23 cellular contexts compared by ENCODE assay signal in the genomic region with DNA sequence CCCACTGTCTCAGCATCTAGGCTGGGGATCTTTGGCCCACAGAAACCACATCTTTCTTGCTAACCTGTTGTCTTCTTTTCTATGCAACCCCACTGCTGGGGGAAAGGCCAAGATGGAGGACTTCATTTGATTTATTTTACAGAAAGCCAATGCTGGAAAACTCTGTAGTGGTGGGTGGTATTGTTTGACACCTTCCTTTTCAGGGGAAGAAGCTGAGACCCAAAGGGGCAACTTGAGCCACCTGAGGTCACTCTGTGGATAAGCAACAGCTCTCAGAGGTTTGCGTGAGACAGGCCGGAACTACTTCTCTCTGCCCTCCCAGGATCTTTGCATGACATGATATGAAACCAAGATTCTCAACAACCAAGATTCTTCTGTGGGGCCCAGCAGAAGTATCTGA.
DNase-seq lines count a peak whose midpoint lies in the region; ATAC-seq and TF ChIP-seq lines count a peak whose summit lies in the region.
"Had no signal": no experiment of that assay in that cellular context is flagged by ENCODE, and none has a peak within 500 bp of the region (broad histone marks: within the 10 kb centered on the region; RNA-seq: fewer than 3 reads in every experiment).

No MANE protein-coding gene starts in this region.

- no peaks in the 10 kb centered on the region for H3K36me3 Mint-ChIP-seq in activated CD4-positive, alpha-beta T cell treated with anti-CD3 and anti-CD28 coated beads for 36 hours (ENCODE audit: low read depth)
- no peaks in the 10 kb centered on the region for H3K36me3 Mint-ChIP-seq in CD4-positive, alpha-beta T cell (ENCODE audit: low read depth)
- peaks cover 39% of the 10 kb centered on the region for H3K36me3 Mint-ChIP-seq in T-helper 2 cell treated with Interferon-gamma antibody and Interleukin-4, amounts not matched to agents 5 μg/mL and 100 μg/mL, for 36 hours (ENCODE audit: low read depth)
- peaks cover 3% of the 10 kb centered on the region for H3K36me3 Mint-ChIP-seq in activated naive CD8-positive, alpha-beta T cell treated with anti-CD3 and anti-CD28 coated beads, Interleukin-2, amount 10 ng/mL, durations not matched to agents 7 days and 5 days
- H3K36me3 Mint-ChIP-seq: brain, WTC11 had no signal

- no peaks in the 10 kb centered on the region for H3K9me3 ChIP-seq in CD4-positive, alpha-beta T cell (ENCODE audit: control insufficient read depth, low read length)
- H3K9me3 ChIP-seq: BE2C, sigmoid colon, testis had no signal

- no peak for TF ChIP-seq CTCF in CD4-positive, alpha-beta T cell (IDR thresholded peaks at IDR 0.05)

- H3K4me1 Mint-ChIP-seq in activated CD4-positive, alpha-beta T cell treated with anti-CD3 and anti-CD28 coated beads for 36 hours = peaks cover 22% of the 10 kb centered on the region
- peaks cover 32% of the 10 kb centered on the region for H3K4me1 Mint-ChIP-seq in CD4-positive, alpha-beta T cell (ENCODE audit: low read depth)
- peaks cover 78% of the 10 kb centered on the region for H3K4me1 Mint-ChIP-seq in T-helper 2 cell treated with Interferon-gamma antibody and Interleukin-4, amounts not matched to agents 5 μg/mL and 100 μg/mL, for 36 hours (ENCODE audit: low read depth)
- H3K4me1 Mint-ChIP-seq in activated naive CD8-positive, alpha-beta T cell treated with anti-CD3 and anti-CD28 coated beads, Interleukin-2, amount 10 ng/mL, durations not matched to agents 7 days and 5 days = peaks cover 13% of the 10 kb centered on the region

- H3K27me3 Mint-ChIP-seq in activated CD4-positive, alpha-beta T cell treated with anti-CD3 and anti-CD28 coated beads for 36 hours = no peaks in the 10 kb centered on the region
- no peaks in the 10 kb centered on the region for H3K27me3 Mint-ChIP-seq in CD4-positive, alpha-beta T cell
- no peaks in the 10 kb centered on the region for H3K27me3 Mint-ChIP-seq in T-helper 2 cell treated with Interferon-gamma antibody and Interleukin-4, amounts not matched to agents 5 μg/mL and 100 μg/mL, for 36 hours (ENCODE audit: low read depth)
- H3K27me3 Mint-ChIP-seq in activated naive CD8-positive, alpha-beta T cell treated with anti-CD3 and anti-CD28 coated beads, Interleukin-2, amount 10 ng/mL, durations not matched to agents 7 days and 5 days = no peaks in the 10 kb centered on the region

- H3K4me3 Mint-ChIP-seq in activated CD4-positive, alpha-beta T cell treated with anti-CD3 and anti-CD28 coated beads for 36 hours = no peak overlapping the region
- no peak overlapping the region for H3K4me3 Mint-ChIP-seq in CD4-positive, alpha-beta T cell
- H3K4me3 Mint-ChIP-seq in T-helper 2 cell treated with Interferon-gamma antibody and Interleukin-4, amounts not matched to agents 5 μg/mL and 100 μg/mL, for 36 hours = peak overlapping the region; percentile 76
- peak overlapping the region; percentile 1 for H3K4me3 Mint-ChIP-seq in activated naive CD8-positive, alpha-beta T cell treated with anti-CD3 and anti-CD28 coated beads, Interleukin-2, amount 10 ng/mL, durations not matched to agents 7 days and 5 days
- H3K4me3 Mint-ChIP-seq: brain, WTC11 had no signal

- POLR2A ChIA-PET in activated CD4-positive, alpha-beta T cell treated with anti-CD3 and anti-CD28 coated beads for 36 hours (lab: Charles Lee) = no interaction called here
- POLR2A ChIA-PET in CD4-positive, alpha-beta T cell (lab: Charles Lee) = no interaction called here
- POLR2A ChIA-PET in activated naive CD8-positive, alpha-beta T cell treated with anti-CD3 and anti-CD28 coated beads, Interleukin-2, amount 10 ng/mL, durations not matched to agents 7 days and 5 days (lab: Charles Lee) = no interaction called here

- CTCF ChIA-PET in activated CD4-positive, alpha-beta T cell treated with anti-CD3 and anti-CD28 coated beads for 36 hours (lab: Charles Lee) = interaction anchor here (1.1 kb wide), 1 partner anchor 16 kb away, joined by 3 read pairs; no protein-coding TSS in a partner anchor
- CTCF ChIA-PET in CD4-positive, alpha-beta T cell (lab: Charles Lee) = no interaction called here

- intact Hi-C loops in activated CD4-positive, alpha-beta T cell treated with anti-CD3 and anti-CD28 coated beads for 36 hours (cut with DNase I, micrococcal nuclease) = no loop called here
- intact Hi-C loops in CD4-positive, alpha-beta T cell (cut with DNase I, micrococcal nuclease) = no loop called here

- no peaks in the 10 kb centered on the region for H3K27me3 ChIP-seq in CD4-positive, alpha-beta T cell (ENCODE audit: control insufficient read depth, insufficient read depth, low read length)
- H3K27me3 ChIP-seq: BE2C, foreskin keratinocyte, sigmoid colon, testis had no signal

- no peaks in the 10 kb centered on the region for H3K9me3 Mint-ChIP-seq in activated CD4-positive, alpha-beta T cell treated with anti-CD3 and anti-CD28 coated beads for 36 hours (ENCODE audit: low read depth)
- H3K9me3 Mint-ChIP-seq in CD4-positive, alpha-beta T cell = no peaks in the 10 kb centered on the region
- H3K9me3 Mint-ChIP-seq in T-helper 2 cell treated with Interferon-gamma antibody and Interleukin-4, amounts not matched to agents 5 μg/mL and 100 μg/mL, for 36 hours = peaks cover 37% of the 10 kb centered on the region
- peaks cover 3% of the 10 kb centered on the region for H3K9me3 Mint-ChIP-seq in activated naive CD8-positive, alpha-beta T cell treated with anti-CD3 and anti-CD28 coated beads, Interleukin-2, amount 10 ng/mL, durations not matched to agents 7 days and 5 days

- peak; percentile 38 for DNase-seq in activated CD4-positive, alpha-beta T cell treated with anti-CD3 and anti-CD28 coated beads for 36 hours
- DNase-seq in activated CD4-positive, alpha-beta T cell treated with anti-CD3 and anti-CD28 coated beads for 1 hour = no peak
- no peak for DNase-seq in CD4-positive, alpha-beta T cell
- DNase-seq in T-helper 2 cell treated with Interferon-gamma antibody and Interleukin-4, amounts not matched to agents 5 μg/mL and 100 μg/mL, for 36 hours (ENCODE audit: low spot score) = peak; percentile 80
- no peak for DNase-seq in activated naive CD8-positive, alpha-beta T cell treated with anti-CD3 and anti-CD28 coated beads, Interleukin-2, amount 10 ng/mL, durations not matched to agents 7 days and 5 days
- DNase-seq in COR-L47 (lab: John Stamatoyannopoulos, UW) = no peak
- DNase-seq: 8988T, activated gamma-delta T cell, BE2C, foreskin keratinocyte, hypothalamus, mammary epithelial cell, NCI-H2171, NCI-H748 treated with DMSO at 0.1 percent for 48 hours, OCI-M1, SIG-M5, sigmoid colon, testis had no signal

- peak; percentile 78 for ATAC-seq in activated CD4-positive, alpha-beta T cell treated with anti-CD3 and anti-CD28 coated beads for 36 hours
- ATAC-seq in CD4-positive, alpha-beta T cell (ENCODE audit: poor library complexity) = peak; percentile 17
- ATAC-seq in activated naive CD8-positive, alpha-beta T cell treated with anti-CD3 and anti-CD28 coated beads, Interleukin-2, amount 10 ng/mL, durations not matched to agents 7 days and 5 days (ENCODE audit: low read depth) = peak; percentile 70
- ATAC-seq in SK-N-SH treated with all-trans-retinoic acid at 6 μM for 48 hours (no peak), HG03521 (IDR thresholded peaks at IDR 0.05; ENCODE audit: unreplicated experiment) (no peak)
- ATAC-seq: foreskin keratinocyte, WTC11 had no signal

- H3K27ac Mint-ChIP-seq in activated CD4-positive, alpha-beta T cell treated with anti-CD3 and anti-CD28 coated beads for 36 hours = peak overlapping the region; percentile 90
- H3K27ac Mint-ChIP-seq in CD4-positive, alpha-beta T cell = peak overlapping the region; percentile 62
- peak overlapping the region; percentile 93 for H3K27ac Mint-ChIP-seq in T-helper 2 cell treated with Interferon-gamma antibody and Interleukin-4, amounts not matched to agents 5 μg/mL and 100 μg/mL, for 36 hours
- H3K27ac Mint-ChIP-seq in activated naive CD8-positive, alpha-beta T cell treated with anti-CD3 and anti-CD28 coated beads, Interleukin-2, amount 10 ng/mL, durations not matched to agents 7 days and 5 days = peak overlapping the region; percentile 73
- H3K27ac Mint-ChIP-seq: brain, WTC11 had no signal

- no peak overlapping the region for H3K27ac ChIP-seq in CD4-positive, alpha-beta T cell (ENCODE audit: low read depth, low read length)
- H3K27ac ChIP-seq: foreskin keratinocyte, parathyroid adenoma, sigmoid colon, testis had no signal

TF ChIP-seq in SK-N-SH treated with all-trans-retinoic acid at 6 μM for 48 hours, 23 proteins besides CTCF, POLR2A, EP300 and RAD21 (continues in another document):
- no peak for TF ChIP-seq ZNF565 (CRISPR knock-in tag; conservative IDR thresholded peaks at IDR 0.05; ENCODE audit: low read depth)
- TF ChIP-seq ISL1 (CRISPR knock-in tag; IDR thresholded peaks at IDR 0.05) = no peak
- no peak for TF ChIP-seq ARNTL (CRISPR knock-in tag; IDR thresholded peaks at IDR 0.05; ENCODE audit: borderline replicate concordance, low read depth)
- TF ChIP-seq ZC3H10 (CRISPR knock-in tag; IDR thresholded peaks at IDR 0.05) = no peak
- TF ChIP-seq, protein P1, sequence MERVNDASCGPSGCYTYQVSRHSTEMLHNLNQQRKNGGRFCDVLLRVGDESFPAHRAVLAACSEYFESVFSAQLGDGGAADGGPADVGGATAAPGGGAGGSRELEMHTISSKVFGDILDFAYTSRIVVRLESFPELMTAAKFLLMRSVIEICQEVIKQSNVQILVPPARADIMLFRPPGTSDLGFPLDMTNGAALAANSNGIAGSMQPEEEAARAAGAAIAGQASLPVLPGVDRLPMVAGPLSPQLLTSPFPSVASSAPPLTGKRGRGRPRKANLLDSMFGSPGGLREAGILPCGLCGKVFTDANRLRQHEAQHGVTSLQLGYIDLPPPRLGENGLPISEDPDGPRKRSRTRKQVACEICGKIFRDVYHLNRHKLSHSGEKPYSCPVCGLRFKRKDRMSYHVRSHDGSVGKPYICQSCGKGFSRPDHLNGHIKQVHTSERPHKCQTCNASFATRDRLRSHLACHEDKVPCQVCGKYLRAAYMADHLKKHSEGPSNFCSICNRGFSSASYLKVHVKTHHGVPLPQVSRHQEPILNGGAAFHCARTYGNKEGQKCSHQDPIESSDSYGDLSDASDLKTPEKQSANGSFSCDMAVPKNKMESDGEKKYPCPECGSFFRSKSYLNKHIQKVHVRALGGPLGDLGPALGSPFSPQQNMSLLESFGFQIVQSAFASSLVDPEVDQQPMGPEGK (CRISPR knock-in tag; IDR thresholded peaks at IDR 0.05; ENCODE audit: borderline replicate concordance) = no peak
- no peak for TF ChIP-seq ZNF8 (CRISPR knock-in tag; IDR thresholded peaks at IDR 0.05)
- no peak for TF ChIP-seq ESRRG (CRISPR knock-in tag; IDR thresholded peaks at IDR 0.05)

Comparison
In these comparisons a context has a peak if more than half of its experiments do, and no peak if none do; other contexts are left out.
1. DNase-seq: peak in activated CD4-positive, alpha-beta T cell treated with anti-CD3 and anti-CD28 coated beads for 36 hours (single experiment) and T-helper 2 cell treated with Interferon-gamma antibody and Interleukin-4, amounts not matched to agents 5 μg/mL and 100 μg/mL, for 36 hours (single experiment); none in activated CD4-positive, alpha-beta T cell treated with anti-CD3 and anti-CD28 coated beads for 1 hour (single experiment), CD4-positive, alpha-beta T cell (0 of 10), activated naive CD8-positive, alpha-beta T cell treated with anti-CD3 and anti-CD28 coated beads, Interleukin-2, amount 10 ng/mL, durations not matched to agents 7 days and 5 days (single experiment) and COR-L47 (single experiment).
2. ATAC-seq: peak in activated CD4-positive, alpha-beta T cell treated with anti-CD3 and anti-CD28 coated beads for 36 hours (single experiment), CD4-positive, alpha-beta T cell (single experiment) and activated naive CD8-positive, alpha-beta T cell treated with anti-CD3 and anti-CD28 coated beads, Interleukin-2, amount 10 ng/mL, durations not matched to agents 7 days and 5 days (single experiment); none in SK-N-SH treated with all-trans-retinoic acid at 6 μM for 48 hours (single experiment) and HG03521 (single experiment).
3. H3K4me3 Mint-ChIP-seq: peak in T-helper 2 cell treated with Interferon-gamma antibody and Interleukin-4, amounts not matched to agents 5 μg/mL and 100 μg/mL, for 36 hours (single experiment) and activated naive CD8-positive, alpha-beta T cell treated with anti-CD3 and anti-CD28 coated beads, Interleukin-2, amount 10 ng/mL, durations not matched to agents 7 days and 5 days (single experiment); none in activated CD4-positive, alpha-beta T cell treated with anti-CD3 and anti-CD28 coated beads for 36 hours (single experiment) and CD4-positive, alpha-beta T cell (single experiment).
4. Peak in every context shown above with its lines, with median percentiles within 50 percentile points of each other: H3K27ac Mint-ChIP-seq.